24 cellular contexts compared by ENCODE assay signal in genomic region chr20:848218-848617, GRCh38. TPM values are rescaled to one million over a fixed set of nuclear protein-coding genes. Genes with fewer than 3 reads are reported as not detected.
DNase-seq lines count a peak whose midpoint lies in the region; ATAC-seq and TF ChIP-seq lines count a peak whose summit lies in the region.
"Had no signal": no experiment of that assay in that cellular context is flagged by ENCODE, and none has a peak within 500 bp of the region (broad histone marks: within the 10 kb centered on the region; RNA-seq: fewer than 3 reads in every experiment).

No MANE protein-coding gene starts in this region.

- no peaks in the 10 kb centered on the region for H3K9me3 ChIP-seq in CD4-positive, CD25-positive, alpha-beta regulatory T cell (ENCODE audit: control insufficient read depth in 2 of 2, low read length in 2 of 2)
- H3K9me3 ChIP-seq in DOHH2 (ENCODE audit: control insufficient read depth, insufficient read depth, low read length): no peaks in the 10 kb centered on the region
- H3K9me3 ChIP-seq: ascending aorta, esophagus muscularis mucosa, psoas muscle, uterus had no signal

- intact Hi-C loops in natural killer cell (cut with micrococcal nuclease): no loop called here

- no peaks in the 10 kb centered on the region for H4K20me1 ChIP-seq in DOHH2 (ENCODE audit: control insufficient read depth, insufficient read depth, low read depth, low read length)

- no peak for TF ChIP-seq CTCF in DOHH2 (IDR thresholded peaks at IDR 0.05; ENCODE audit: low read depth, low read length, poor library complexity, severe bottlenecking)
- TF ChIP-seq CTCF in natural killer cell (IDR thresholded peaks at IDR 0.05): no peak

- no peak for ATAC-seq in CD4-positive, CD25-positive, alpha-beta regulatory T cell (ENCODE audit: low read depth in 2 of 2)
- ATAC-seq in natural killer cell (no peak), HG02970 (IDR thresholded peaks at IDR 0.05; ENCODE audit: low FRiP score, unreplicated experiment) (no peak), HG03108 (IDR thresholded peaks at IDR 0.05; ENCODE audit: unreplicated experiment) (no peak)
- ATAC-seq: Panc1, psoas muscle had no signal

- peak overlapping the region; percentile 82 for H3K27ac ChIP-seq in CD4-positive, CD25-positive, alpha-beta regulatory T cell (ENCODE audit: insufficient read depth, low read length, poor library complexity, severe bottlenecking)
- H3K27ac ChIP-seq in DOHH2 (ENCODE audit: low read depth, low read length): peak overlapping the region; percentile 90
- H3K27ac ChIP-seq: ascending aorta, esophagus muscularis mucosa, psoas muscle, uterus had no signal

- peak overlapping the region; percentile 54 to 98 (median 96) for H3K4me3 Mint-ChIP-seq in CD4-positive, CD25-positive, alpha-beta regulatory T cell
- no peak overlapping the region for H3K4me3 Mint-ChIP-seq in natural killer cell
- H3K4me3 Mint-ChIP-seq: stimulated activated naive CD8-positive, alpha-beta T cell treated with anti-CD3 and anti-CD28 coated beads, Interleukin-15, Interleukin-2, amounts not matched to agents 100 ng/mL and 50 ng/mL, for 24 hours had no signal

- peaks cover 10% of the 10 kb centered on the region for H3F3A ChIP-seq in DOHH2 (ENCODE audit: control insufficient read depth, insufficient read depth)

- peaks cover 82% of the 10 kb centered on the region for H3K4me1 ChIP-seq in CD4-positive, CD25-positive, alpha-beta regulatory T cell (ENCODE audit: control insufficient read depth, insufficient read depth, low read length, poor library complexity, severe bottlenecking)
- H3K4me1 ChIP-seq in DOHH2 (ENCODE audit: control insufficient read depth, low read length): peaks cover 54% of the 10 kb centered on the region

- no peaks in the 10 kb centered on the region for H3K27me3 ChIP-seq in CD4-positive, CD25-positive, alpha-beta regulatory T cell (ENCODE audit: control insufficient read depth, insufficient read depth, low read length)
- H3K27me3 ChIP-seq in DOHH2 (ENCODE audit: control insufficient read depth, low read length): no peaks in the 10 kb centered on the region
- H3K27me3 ChIP-seq: ascending aorta, uterus had no signal

- no peaks in the 10 kb centered on the region for H3K9me2 ChIP-seq in DOHH2 (replicated peaks; ENCODE audit: control insufficient read depth, low read length)

- no peak for DNase-seq in CD4-positive, CD25-positive, alpha-beta regulatory T cell
- peak; percentile 27 for DNase-seq in SK-N-DZ (ENCODE audit: low spot score)
- DNase-seq in natural killer cell: no peak
- DNase-seq in iPS-NIHi7 (ENCODE audit: extremely low spot score): no peak
- DNase-seq: activated CD4-positive, alpha-beta T cell treated with anti-CD3 and anti-CD28 coated beads, Interleukin-2, amount 50 U/mL, for 48 hours; activated CD8-positive, alpha-beta memory T cell treated with anti-CD3 and anti-CD28 coated beads, Interleukin-2, amount 50 U/mL, for 48 hours; activated naive CD8-positive, alpha-beta T cell treated with anti-CD3 and anti-CD28 coated beads for 36 hours; cortex of kidney; DMS153; foreskin melanocyte; NCI-H1092 treated with DMSO at 0.1 percent for 48 hours; NCI-H1930; NCI-H446 treated with DMSO at 0.1 percent for 48 hours; nucleus accumbens; psoas muscle; uterus had no signal

- peak overlapping the region; percentile 93 for H3K4me3 ChIP-seq in CD4-positive, CD25-positive, alpha-beta regulatory T cell (ENCODE audit: low read depth, low read length)
- H3K4me3 ChIP-seq in DOHH2 (ENCODE audit: low read length): peak overlapping the region; percentile 87; the same call in 1 of the 2 replicates
- H3K4me3 ChIP-seq: ascending aorta, esophagus muscularis mucosa, psoas muscle, uterus had no signal

- peak overlapping the region; percentile 100; the same call in 1 of the 2 replicates for H3K4me2 ChIP-seq in DOHH2 (ENCODE audit: low read length)

- peak overlapping the region; percentile 94 to 100 (median 95) for H3K27ac Mint-ChIP-seq in CD4-positive, CD25-positive, alpha-beta regulatory T cell
- H3K27ac Mint-ChIP-seq in natural killer cell: peak overlapping the region; percentile 96

- H3K36me3 ChIP-seq in CD4-positive, CD25-positive, alpha-beta regulatory T cell (ENCODE audit: control insufficient read depth, insufficient read depth, low read length): peaks cover 5% of the 10 kb centered on the region
- H3K36me3 ChIP-seq in DOHH2 (ENCODE audit: control insufficient read depth, low read length): peaks cover 22% of the 10 kb centered on the region
- H3K36me3 ChIP-seq: ascending aorta, esophagus muscularis mucosa, uterus had no signal

- H3K79me2 ChIP-seq in DOHH2 (ENCODE audit: control insufficient read depth, low read length): peaks cover 52% of the 10 kb centered on the region

- peaks cover 0 to 6% (median 2%) of the 10 kb centered on the region in 7 donors for H3K9me3 Mint-ChIP-seq in CD4-positive, CD25-positive, alpha-beta regulatory T cell
- H3K9me3 Mint-ChIP-seq in natural killer cell: no peaks in the 10 kb centered on the region
- H3K9me3 Mint-ChIP-seq: stimulated activated naive CD8-positive, alpha-beta T cell treated with anti-CD3 and anti-CD28 coated beads, Interleukin-15, Interleukin-2, amounts not matched to agents 100 ng/mL and 50 ng/mL, for 24 hours had no signal

- H3K36me3 Mint-ChIP-seq in CD4-positive, CD25-positive, alpha-beta regulatory T cell: peaks cover 26% of the 10 kb centered on the region
- H3K36me3 Mint-ChIP-seq in natural killer cell: no peaks in the 10 kb centered on the region

- peaks cover 20 to 80% (median 58%) of the 10 kb centered on the region in 4 donors for H3K4me1 Mint-ChIP-seq in CD4-positive, CD25-positive, alpha-beta regulatory T cell
- H3K4me1 Mint-ChIP-seq in natural killer cell: peaks cover 30 to 44% of the 10 kb centered on the region in 2 donors

- no peaks in the 10 kb centered on the region for H3K27me3 Mint-ChIP-seq in CD4-positive, CD25-positive, alpha-beta regulatory T cell
- no peaks in the 10 kb centered on the region for H3K27me3 Mint-ChIP-seq in natural killer cell (ENCODE audit: low read depth in 2 of 2)
- H3K27me3 Mint-ChIP-seq: activated naive CD8-positive, alpha-beta T cell treated with anti-CD3 and anti-CD28 coated beads for 36 hours; IgD-negative memory B cell; stimulated activated naive CD8-positive, alpha-beta T cell treated with anti-CD3 and anti-CD28 coated beads, Interleukin-15, Interleukin-2, amounts not matched to agents 100 ng/mL and 50 ng/mL, for 24 hours had no signal

RNA-seq across cellular contexts. Expression of gene FAM110A, which starts 14.7 kb away (rescaled TPM):
- 27.5 TPM for total RNA-seq in CD4-positive, CD25-positive, alpha-beta regulatory T cell
- 10 to 100 TPM; 24.6 to 36.5 (median 31.7) TPM for polyA plus RNA-seq in CD4-positive, CD25-positive, alpha-beta regulatory T cell
- polyA plus RNA-seq in SK-N-DZ (2014; cell fraction: cytosol; rRNA removed): 18.3 and 18.6 TPM in 2 replicates
- polyA plus RNA-seq in SK-N-DZ (2014; cell fraction: nucleus; rRNA removed): 6.8 and 10.0 TPM in 2 replicates
- 10 to 100 TPM; 25.1 to 91.0 (median 31.8) TPM for total RNA-seq in natural killer cell
